Comparison of ENCODE assay signal across 16 cellular contexts in genomic region chr5:600551-601541, GRCh38. TPM values are rescaled to one million over a fixed set of nuclear protein-coding genes. Genes with fewer than 3 reads are reported as not detected.
DNase-seq lines count a peak whose midpoint lies in the region; ATAC-seq and TF ChIP-seq lines count a peak whose summit lies in the region.
"Had no signal": no experiment of that assay in that cellular context is flagged by ENCODE, and none has a peak within 500 bp of the region (broad histone marks: within the 10 kb centered on the region; RNA-seq: fewer than 3 reads in every experiment).

No MANE protein-coding gene starts in this region.

- no peaks in the 10 kb centered on the region for H3K36me3 ChIP-seq in BE2C
- H3K36me3 ChIP-seq: breast epithelium, heart right ventricle, right atrium auricular region had no signal

- ATAC-seq in left lobe of liver (no peak), foreskin keratinocyte (no peak), GM21723 (IDR thresholded peaks at IDR 0.05; ENCODE audit: unreplicated experiment) (no peak)
- ATAC-seq in activated CD4-positive, CD25-positive, alpha-beta regulatory T cell treated with anti-CD3 and anti-CD28 coated beads, Interleukin-2, amount 50 U/mL, for 24 hours: no peak

- no peaks in the 10 kb centered on the region; the same call in 1 of the 2 replicates for H3K9me3 ChIP-seq in BE2C
- H3K9me3 ChIP-seq: breast epithelium, heart right ventricle, right atrium auricular region, testis had no signal

- DNase-seq in BE2C (peak; percentile 1), DMS53 (lab: John Stamatoyannopoulos, UW) (peak; percentile 87), NCI-H526 (lab: John Stamatoyannopoulos, UW) (peak; percentile 12 to 59), left lobe of liver (ENCODE audit: low spot score) (peak; percentile 31), foreskin keratinocyte (no peak)
- DNase-seq in stimulated activated CD4-positive, alpha-beta T cell treated with anti-CD3 and anti-CD28 coated beads, Interleukin-4, amount 100 ng/mL, for 4 hours: no peak
- DNase-seq: activated CD4-positive, alpha-beta T cell treated with anti-CD3 and anti-CD28 coated beads, Interleukin-2, amount 50 U/mL, for 48 hours; activated T-cell treated with anti-CD3 and anti-CD28 coated beads, Interleukin-2, amount 50 U/mL, for 48 hours; heart right ventricle; midbrain; NCI-H2029; testis had no signal

- H3K27me3 ChIP-seq in BE2C (peaks cover 15% of the 10 kb centered on the region), foreskin keratinocyte (peaks cover 34% of the 10 kb centered on the region)
- H3K27me3 ChIP-seq: right atrium auricular region, testis had no signal

- no peak overlapping the region for H3K4me3 ChIP-seq in BE2C (ENCODE audit: low read depth, low read length)
- H3K4me3 ChIP-seq: breast epithelium, heart right ventricle, right atrium auricular region, testis had no signal

- H3K4me1 ChIP-seq in BE2C: no peaks in the 10 kb centered on the region
- H3K4me1 ChIP-seq in foreskin keratinocyte: no peaks in the 10 kb centered on the region
- H3K4me1 ChIP-seq: breast epithelium, heart right ventricle, right atrium auricular region, testis had no signal

- no peak overlapping the region for H3K27ac ChIP-seq in foreskin keratinocyte
- H3K27ac ChIP-seq: breast epithelium, heart right ventricle, right atrium auricular region, testis had no signal

- TF ChIP-seq CTCF in BE2C (IDR thresholded peaks at IDR 0.05; ENCODE audit: low read depth, low read length): no peak
- no peak for TF ChIP-seq CTCF in foreskin keratinocyte (conservative IDR thresholded peaks at IDR 0.05)

RNA-seq across cellular contexts. Expression of gene CEP72, which starts 11.3 kb away (rescaled TPM):
- 5.6 TPM for polyA plus RNA-seq in BE2C (2012; ENCODE audit: insufficient read depth, insufficient read length, low read depth)
- total RNA-seq in left lobe of liver (4.7 TPM), foreskin keratinocyte (11.2 and 11.5 TPM in 2 replicates)
- polyA plus RNA-seq in foreskin keratinocyte: 5.2 and 5.8 TPM in 2 replicates

Comparison
In these comparisons a context has a peak if more than half of its experiments do, and no peak if none do; other contexts are left out.
1. DNase-seq: peak in BE2C (single experiment), DMS53 (single experiment), NCI-H526 (2 of 2) and left lobe of liver (single experiment); none in stimulated activated CD4-positive, alpha-beta T cell treated with anti-CD3 and anti-CD28 coated beads, Interleukin-4, amount 100 ng/mL, for 4 hours (0 of 2) and foreskin keratinocyte (0 of 2).